ENCODE assay signal across 1 cellular context in the genomic region with DNA sequence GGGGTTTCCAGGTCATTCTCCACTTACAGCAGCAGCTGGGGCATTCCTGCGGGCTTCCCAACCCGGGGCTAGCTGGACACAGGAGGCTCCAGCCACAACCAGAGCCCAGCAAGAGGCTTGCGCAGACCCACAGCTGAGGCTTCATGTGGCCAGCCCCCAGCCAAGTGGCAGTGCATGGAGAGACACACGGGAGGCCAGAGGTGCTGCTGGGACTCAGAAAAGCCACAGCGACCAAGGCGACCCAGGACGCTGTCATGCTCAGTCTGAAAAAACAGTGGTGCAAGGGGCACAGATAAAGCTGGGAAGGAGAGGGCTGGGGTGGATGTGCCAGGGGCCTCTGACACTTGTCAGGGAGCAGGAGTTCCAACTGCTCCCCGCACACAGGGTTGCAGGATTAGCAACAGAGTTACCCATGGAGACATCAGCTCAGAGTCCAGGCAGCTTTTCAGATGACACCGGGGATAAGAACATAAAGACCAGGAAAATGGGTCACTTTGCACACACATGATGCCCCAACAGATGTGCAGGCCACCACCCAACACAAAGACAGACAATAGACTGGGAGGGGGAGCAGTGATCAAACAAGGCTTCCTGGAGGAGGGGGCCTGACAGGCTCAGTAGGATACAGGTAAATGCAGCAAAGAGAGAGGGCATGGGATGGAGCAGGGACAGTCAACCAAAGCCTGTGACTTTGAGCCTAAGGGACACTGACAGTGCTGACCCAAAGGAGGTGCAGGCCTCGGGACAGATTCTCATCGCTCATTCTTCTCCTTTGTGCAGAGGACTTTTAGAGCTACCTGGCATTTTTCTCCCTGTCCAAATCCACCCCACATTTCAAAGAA.
TF ChIP-seq lines count a peak whose summit lies in the region.

No MANE protein-coding gene starts in this region.

TF ChIP-seq in liver, 16 proteins besides CTCF, POLR2A, EP300 and RAD21 (continued from another document):
- TF ChIP-seq, protein P1, sequence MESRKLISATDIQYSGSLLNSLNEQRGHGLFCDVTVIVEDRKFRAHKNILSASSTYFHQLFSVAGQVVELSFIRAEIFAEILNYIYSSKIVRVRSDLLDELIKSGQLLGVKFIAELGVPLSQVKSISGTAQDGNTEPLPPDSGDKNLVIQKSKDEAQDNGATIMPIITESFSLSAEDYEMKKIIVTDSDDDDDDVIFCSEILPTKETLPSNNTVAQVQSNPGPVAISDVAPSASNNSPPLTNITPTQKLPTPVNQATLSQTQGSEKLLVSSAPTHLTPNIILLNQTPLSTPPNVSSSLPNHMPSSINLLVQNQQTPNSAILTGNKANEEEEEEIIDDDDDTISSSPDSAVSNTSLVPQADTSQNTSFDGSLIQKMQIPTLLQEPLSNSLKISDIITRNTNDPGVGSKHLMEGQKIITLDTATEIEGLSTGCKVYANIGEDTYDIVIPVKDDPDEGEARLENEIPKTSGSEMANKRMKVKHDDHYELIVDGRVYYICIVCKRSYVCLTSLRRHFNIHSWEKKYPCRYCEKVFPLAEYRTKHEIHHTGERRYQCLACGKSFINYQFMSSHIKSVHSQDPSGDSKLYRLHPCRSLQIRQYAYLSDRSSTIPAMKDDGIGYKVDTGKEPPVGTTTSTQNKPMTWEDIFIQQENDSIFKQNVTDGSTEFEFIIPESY (IDR thresholded peaks at IDR 0.05) = no peak
- TF ChIP-seq YY1 (IDR thresholded peaks at IDR 0.05) (no peak), GABPA (IDR thresholded peaks at IDR 0.05 in 1 of 2, conservative IDR thresholded peaks at IDR 0.05 in 1 of 2) (no peak), EGR1 (IDR thresholded peaks at IDR 0.05; ENCODE audit: low read depth in 2 of 2) (no peak), SP1 (IDR thresholded peaks at IDR 0.05) (no peak), RXRA (IDR thresholded peaks at IDR 0.05) (no peak)
- TF ChIP-seq, protein P2, sequence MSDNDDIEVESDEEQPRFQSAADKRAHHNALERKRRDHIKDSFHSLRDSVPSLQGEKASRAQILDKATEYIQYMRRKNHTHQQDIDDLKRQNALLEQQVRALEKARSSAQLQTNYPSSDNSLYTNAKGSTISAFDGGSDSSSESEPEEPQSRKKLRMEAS (IDR thresholded peaks at IDR 0.05) = no peak
